ENCODE assay signal across 1 cellular context in genomic region chr7:152723364-152723763, GRCh38.
TF ChIP-seq lines count a peak whose summit lies in the region.

No MANE protein-coding gene starts in this region.

TF ChIP-seq in H1, 55 proteins besides CTCF, POLR2A, EP300 and RAD21:
- TF ChIP-seq TEAD4 (IDR thresholded peaks at IDR 0.05; ENCODE audit: low read depth, low read length): no peak
- TF ChIP-seq CEBPB (IDR thresholded peaks at IDR 0.05; ENCODE audit: low read depth, low read length): no peak
- TF ChIP-seq CHD2 (IDR thresholded peaks at IDR 0.05; ENCODE audit: low read length): no peak
- no peak for TF ChIP-seq ZNF274 (IDR thresholded peaks at IDR 0.05; ENCODE audit: borderline replicate concordance, extremely low read depth, low read length)
- TF ChIP-seq TAF1 (IDR thresholded peaks at IDR 0.05; ENCODE audit: low read depth, low read length): no peak
- TF ChIP-seq RXRA (IDR thresholded peaks at IDR 0.05; ENCODE audit: insufficient read depth, low read depth, low read length): no peak
- TF ChIP-seq CREB1 (IDR thresholded peaks at IDR 0.05): no peak
- TF ChIP-seq CHD1 (IDR thresholded peaks at IDR 0.05; ENCODE audit: low read depth, low read length): no peak
- no peak for TF ChIP-seq E2F6 (IDR thresholded peaks at IDR 0.05)
- TF ChIP-seq JUN (IDR thresholded peaks at IDR 0.05; ENCODE audit: low read depth, low read length): no peak
- TF ChIP-seq CBX5 (IDR thresholded peaks at IDR 0.05; ENCODE audit: low read depth, low read length): no peak
- TF ChIP-seq NRF1 (IDR thresholded peaks at IDR 0.05; ENCODE audit: low read depth, low read length): no peak
- no peak for TF ChIP-seq RNF2 (IDR thresholded peaks at IDR 0.05; ENCODE audit: borderline replicate concordance, low read depth, low read length, missing control alignments, poor library complexity, severe bottlenecking)
- TF ChIP-seq ASH2L (IDR thresholded peaks at IDR 0.05; ENCODE audit: low read length): no peak
- TF ChIP-seq SAP30 (IDR thresholded peaks at IDR 0.05; ENCODE audit: insufficient read depth, insufficient replicate concordance, low read length): no peak
- TF ChIP-seq KDM1A (IDR thresholded peaks at IDR 0.05; ENCODE audit: borderline replicate concordance, low read length): no peak
- TF ChIP-seq TBP (IDR thresholded peaks at IDR 0.05; ENCODE audit: low read depth, low read length): no peak
- TF ChIP-seq YY1 (IDR thresholded peaks at IDR 0.05; ENCODE audit: low read depth, low read length): no peak
